Comparison of ENCODE assay signal across 15 cellular contexts in the genomic region with DNA sequence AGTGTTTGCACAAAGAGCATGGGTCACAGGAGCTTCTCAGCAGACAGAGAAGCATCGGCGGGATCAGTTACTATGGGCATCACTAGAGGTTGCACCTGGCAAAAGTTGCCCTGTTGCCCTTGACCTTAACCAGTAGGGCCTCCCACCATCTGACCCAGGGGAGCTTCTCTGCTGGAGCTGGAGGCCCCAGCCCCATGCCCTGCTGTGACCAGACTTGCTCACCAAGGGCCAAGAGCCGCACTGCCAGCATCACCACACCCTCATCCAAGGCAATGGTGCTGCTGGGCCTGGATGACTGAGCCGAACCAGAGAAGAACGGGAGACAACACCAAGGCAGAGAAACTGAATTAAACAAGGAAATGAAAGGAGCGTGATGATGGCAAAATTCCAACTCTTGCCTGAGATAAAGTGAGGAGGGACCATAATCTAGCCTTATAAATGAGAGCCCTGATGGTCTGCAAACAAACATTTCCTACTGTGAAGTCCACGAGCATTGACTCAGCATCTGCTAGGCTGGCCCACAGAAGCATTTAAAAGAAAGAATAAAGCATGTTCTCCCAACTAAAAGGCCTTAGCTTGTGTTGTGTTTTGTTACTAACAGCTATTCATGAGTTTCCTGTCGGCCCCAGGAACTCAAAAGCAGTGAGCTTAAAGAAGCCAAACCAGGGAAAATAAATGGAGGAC.
DNase-seq lines count a peak whose midpoint lies in the region; ATAC-seq and TF ChIP-seq lines count a peak whose summit lies in the region.
"Had no signal": no experiment of that assay in that cellular context is flagged by ENCODE, and none has a peak within 500 bp of the region (broad histone marks: within the 10 kb centered on the region; RNA-seq: fewer than 3 reads in every experiment).

No MANE protein-coding gene starts in this region.

- peaks cover 11% of the 10 kb centered on the region for H3K4me1 ChIP-seq in neuron (ENCODE audit: insufficient read depth, low read length)
- H3K4me1 ChIP-seq: right lobe of liver had no signal

- H3K9me3 Mint-ChIP-seq in stimulated activated naive CD8-positive, alpha-beta T cell treated with anti-CD3 and anti-CD28 coated beads, Interleukin-15, Interleukin-2, amounts not matched to agents 100 ng/mL and 50 ng/mL, for 24 hours, result no peaks in the 10 kb centered on the region
- no peaks in the 10 kb centered on the region for H3K9me3 Mint-ChIP-seq in stimulated activated naive B cell treated with anti-CD40 and anti-IgM and Interleukin-4, amounts not matched to agents 10 μg/mL and 1 μg/mL and 100 μg/mL, for 72 hours
- H3K9me3 Mint-ChIP-seq: activated naive CD4-positive, alpha-beta T cell treated with anti-CD3 and anti-CD28 coated beads for 36 hours; central memory CD8-positive, alpha-beta T cell had no signal

- TF ChIP-seq CTCF in choroid plexus epithelial cell (conservative IDR thresholded peaks at IDR 0.05; ENCODE audit: low read depth, low read length), result no peak

- peaks cover 9% of the 10 kb centered on the region for H3K4me1 Mint-ChIP-seq in stimulated activated naive CD8-positive, alpha-beta T cell treated with anti-CD3 and anti-CD28 coated beads, Interleukin-15, Interleukin-2, amounts not matched to agents 100 ng/mL and 50 ng/mL, for 24 hours (ENCODE audit: low read depth)
- H3K4me1 Mint-ChIP-seq in stimulated activated naive B cell treated with anti-CD40 and anti-IgM and Interleukin-4, amounts not matched to agents 10 μg/mL and 1 μg/mL and 100 μg/mL, for 72 hours, result no peaks in the 10 kb centered on the region
- H3K4me1 Mint-ChIP-seq: central memory CD8-positive, alpha-beta T cell had no signal

- DNase-seq in stimulated activated naive CD8-positive, alpha-beta T cell treated with anti-CD3 and anti-CD28 coated beads, Interleukin-15, Interleukin-2, amounts not matched to agents 100 U/mL and 50 U/mL, for 24 hours, result no peak
- DNase-seq in choroid plexus epithelial cell (ENCODE audit: low read depth) (peak; percentile 70), inferior parietal cortex (ENCODE audit: extremely low spot score) (no peak)
- no peak for DNase-seq in stimulated activated naive B cell treated with anti-CD40 and anti-IgM and Interleukin-4, amounts not matched to agents 10 μg/mL and 1 μg/mL and 100 μg/mL, for 72 hours
- no peak for DNase-seq in stimulated activated CD4-positive, alpha-beta T cell treated with anti-CD3 and anti-CD28 coated beads, Interleukin-1b, Interleukin-23, amount 100 ng/mL, for 48 hours
- DNase-seq: activated CD8-positive, alpha-beta memory T cell treated with anti-CD3 and anti-CD28 coated beads, Interleukin-2, amount 10 ng/mL, durations not matched to agents 7 days and 5 days; activated naive CD4-positive, alpha-beta T cell treated with anti-CD3 and anti-CD28 coated beads for 36 hours; hippocampal formation; naive thymus-derived CD4-positive, alpha-beta T cell; NCI-H187 treated with DMSO at 0.1 percent for 48 hours; right lobe of liver had no signal

- no peaks in the 10 kb centered on the region for H3K36me3 Mint-ChIP-seq in stimulated activated naive CD8-positive, alpha-beta T cell treated with anti-CD3 and anti-CD28 coated beads, Interleukin-15, Interleukin-2, amounts not matched to agents 100 ng/mL and 50 ng/mL, for 24 hours (ENCODE audit: low read depth)
- no peaks in the 10 kb centered on the region for H3K36me3 Mint-ChIP-seq in stimulated activated naive B cell treated with anti-CD40 and anti-IgM and Interleukin-4, amounts not matched to agents 10 μg/mL and 1 μg/mL and 100 μg/mL, for 72 hours
- H3K36me3 Mint-ChIP-seq: activated CD8-positive, alpha-beta memory T cell treated with anti-CD3 and anti-CD28 coated beads, Interleukin-2, amount 10 ng/mL, durations not matched to agents 7 days and 5 days; naive thymus-derived CD4-positive, alpha-beta T cell had no signal

- peak overlapping the region; percentile 36 for H2AFZ ChIP-seq in neuron (ENCODE audit: low read depth, low read length)

- no peaks in the 10 kb centered on the region for H3K27me3 Mint-ChIP-seq in stimulated activated naive CD8-positive, alpha-beta T cell treated with anti-CD3 and anti-CD28 coated beads, Interleukin-15, Interleukin-2, amounts not matched to agents 100 ng/mL and 50 ng/mL, for 24 hours
- H3K27me3 Mint-ChIP-seq in stimulated activated naive B cell treated with anti-CD40 and anti-IgM and Interleukin-4, amounts not matched to agents 10 μg/mL and 1 μg/mL and 100 μg/mL, for 72 hours, result no peaks in the 10 kb centered on the region
- H3K27me3 Mint-ChIP-seq: central memory CD8-positive, alpha-beta T cell; naive thymus-derived CD4-positive, alpha-beta T cell had no signal

- H3K4me3 Mint-ChIP-seq in stimulated activated naive CD8-positive, alpha-beta T cell treated with anti-CD3 and anti-CD28 coated beads, Interleukin-15, Interleukin-2, amounts not matched to agents 100 ng/mL and 50 ng/mL, for 24 hours, result no peak overlapping the region
- no peak overlapping the region for H3K4me3 Mint-ChIP-seq in stimulated activated naive B cell treated with anti-CD40 and anti-IgM and Interleukin-4, amounts not matched to agents 10 μg/mL and 1 μg/mL and 100 μg/mL, for 72 hours
- H3K4me3 Mint-ChIP-seq: activated CD8-positive, alpha-beta memory T cell treated with anti-CD3 and anti-CD28 coated beads, Interleukin-2, amount 10 ng/mL, durations not matched to agents 7 days and 5 days; activated naive CD4-positive, alpha-beta T cell treated with anti-CD3 and anti-CD28 coated beads for 36 hours; central memory CD8-positive, alpha-beta T cell; naive thymus-derived CD4-positive, alpha-beta T cell had no signal

- H3K27me3 ChIP-seq in neuron (ENCODE audit: insufficient read depth, low read length), result no peaks in the 10 kb centered on the region
- H3K27me3 ChIP-seq: right lobe of liver had no signal

- H3K9me3 ChIP-seq in neuron (ENCODE audit: low read length), result no peaks in the 10 kb centered on the region
- H3K9me3 ChIP-seq: right lobe of liver had no signal

- no peak for ATAC-seq in stimulated activated naive CD8-positive, alpha-beta T cell treated with anti-CD3 and anti-CD28 coated beads, Interleukin-15, Interleukin-2, amounts not matched to agents 100 U/mL and 50 U/mL, for 24 hours
- ATAC-seq in stimulated activated naive B cell treated with anti-CD40 and anti-IgM and Interleukin-4, amounts not matched to agents 10 μg/mL and 1 μg/mL and 100 μg/mL, for 72 hours (replicated peaks), result no peak
- no peak for ATAC-seq in GM21360 (IDR thresholded peaks at IDR 0.05; ENCODE audit: unreplicated experiment)
- ATAC-seq: activated CD8-positive, alpha-beta memory T cell treated with anti-CD3 and anti-CD28 coated beads, Interleukin-2, amount 10 ng/mL, durations not matched to agents 7 days and 5 days; naive thymus-derived CD4-positive, alpha-beta T cell; right lobe of liver had no signal

- H3K4me3 ChIP-seq in choroid plexus epithelial cell (ENCODE audit: low read depth, low read length) (no peak overlapping the region), neuron (ENCODE audit: low read length) (no peak overlapping the region)
- H3K4me3 ChIP-seq: right lobe of liver had no signal

- H3K27ac Mint-ChIP-seq in stimulated activated naive CD8-positive, alpha-beta T cell treated with anti-CD3 and anti-CD28 coated beads, Interleukin-15, Interleukin-2, amounts not matched to agents 100 ng/mL and 50 ng/mL, for 24 hours, result peak overlapping the region; percentile 24
- H3K27ac Mint-ChIP-seq in stimulated activated naive B cell treated with anti-CD40 and anti-IgM and Interleukin-4, amounts not matched to agents 10 μg/mL and 1 μg/mL and 100 μg/mL, for 72 hours, result no peak overlapping the region
- H3K27ac Mint-ChIP-seq: activated CD8-positive, alpha-beta memory T cell treated with anti-CD3 and anti-CD28 coated beads, Interleukin-2, amount 10 ng/mL, durations not matched to agents 7 days and 5 days; activated naive CD4-positive, alpha-beta T cell treated with anti-CD3 and anti-CD28 coated beads for 36 hours; naive thymus-derived CD4-positive, alpha-beta T cell had no signal

- no peaks in the 10 kb centered on the region for H3K36me3 ChIP-seq in neuron (ENCODE audit: insufficient read depth, low read length)
- H3K36me3 ChIP-seq: right lobe of liver had no signal
